Comparison of ENCODE assay signal across 13 cellular contexts in genomic region chr4:185318679-185319078, GRCh38.
DNase-seq lines count a peak whose midpoint lies in the region; ATAC-seq lines count a peak whose summit lies in the region.
"Had no signal": no experiment of that assay in that cellular context is flagged by ENCODE, and none has a peak within 500 bp of the region (broad histone marks: within the 10 kb centered on the region; RNA-seq: fewer than 3 reads in every experiment).

No MANE protein-coding gene starts in this region.

- no peaks in the 10 kb centered on the region for H3K27me3 ChIP-seq in iPS-15b (ENCODE audit: control insufficient read depth, insufficient read depth, low read length)
- H3K27me3 ChIP-seq: MG63, SJCRH30, upper lobe of left lung had no signal

- no peaks in the 10 kb centered on the region for H3K36me3 ChIP-seq in iPS-15b (ENCODE audit: control insufficient read depth, insufficient read depth, low read length)
- H3K36me3 ChIP-seq: MG63 had no signal

- peaks cover 7% of the 10 kb centered on the region for H3K4me1 Mint-ChIP-seq in T-helper 2 cell treated with Interferon-gamma antibody and Interleukin-4, amounts not matched to agents 5 μg/mL and 100 μg/mL, for 36 hours (ENCODE audit: low read depth)

- peaks cover 7% of the 10 kb centered on the region for H3K4me1 ChIP-seq in iPS-15b (ENCODE audit: control insufficient read depth, insufficient read depth, low read length)
- H3K4me1 ChIP-seq: SJCRH30, upper lobe of left lung had no signal

- peak overlapping the region; percentile 12 for H3K27ac Mint-ChIP-seq in T-helper 2 cell treated with Interferon-gamma antibody and Interleukin-4, amounts not matched to agents 5 μg/mL and 100 μg/mL, for 36 hours

- no peaks in the 10 kb centered on the region for H3K27me3 Mint-ChIP-seq in T-helper 2 cell treated with Interferon-gamma antibody and Interleukin-4, amounts not matched to agents 5 μg/mL and 100 μg/mL, for 36 hours (ENCODE audit: low read depth)

- peaks cover 44% of the 10 kb centered on the region for H3K36me3 Mint-ChIP-seq in T-helper 2 cell treated with Interferon-gamma antibody and Interleukin-4, amounts not matched to agents 5 μg/mL and 100 μg/mL, for 36 hours (ENCODE audit: low read depth)

- no peak overlapping the region for H3K9ac ChIP-seq in iPS-15b (ENCODE audit: low read depth, low read length)

- peak overlapping the region; percentile 18 for H3K4me3 ChIP-seq in iPS-15b (ENCODE audit: low read depth, low read length)
- H3K4me3 ChIP-seq: coronary artery, MG63, SJCRH30, upper lobe of left lung had no signal

- H3K9me3 Mint-ChIP-seq in T-helper 2 cell treated with Interferon-gamma antibody and Interleukin-4, amounts not matched to agents 5 μg/mL and 100 μg/mL, for 36 hours: no peaks in the 10 kb centered on the region

- peaks cover 1% of the 10 kb centered on the region for H3K9me3 ChIP-seq in iPS-15b (ENCODE audit: control insufficient read depth, insufficient read depth, low read length)
- H3K9me3 ChIP-seq: MG63, SJCRH30, upper lobe of left lung had no signal

- peak; percentile 61 for DNase-seq in DMS53 treated with DMSO at 0.1 percent for 48 hours (lab: John Stamatoyannopoulos, UW; ENCODE audit: unreplicated experiment)
- DNase-seq in HT1080 (ENCODE audit: low read depth): peak; percentile 47
- no peak for DNase-seq in T-helper 2 cell treated with Interferon-gamma antibody and Interleukin-4, amounts not matched to agents 5 μg/mL and 100 μg/mL, for 36 hours (ENCODE audit: low spot score)
- no peak for DNase-seq in NCI-H2196 treated with DMSO at 0.1 percent for 48 hours (lab: John Stamatoyannopoulos, UW; ENCODE audit: unreplicated experiment)
- DNase-seq in stimulated activated CD8-positive, alpha-beta memory T cell treated with anti-CD3 and anti-CD28 coated beads, Interleukin-4, amount 100 ng/mL, for 48 hours: no peak
- DNase-seq: activated CD8-positive, alpha-beta memory T cell treated with anti-CD3 and anti-CD28 coated beads, Interleukin-2, amount 50 U/mL, for 48 hours; MG63; SJCRH30; upper lobe of left lung had no signal

- ATAC-seq in GM18861 (IDR thresholded peaks at IDR 0.05; ENCODE audit: unreplicated experiment): no peak
- ATAC-seq in GM18519 (IDR thresholded peaks at IDR 0.05; ENCODE audit: low FRiP score, unreplicated experiment): no peak

- no peak overlapping the region for H3K4me3 Mint-ChIP-seq in T-helper 2 cell treated with Interferon-gamma antibody and Interleukin-4, amounts not matched to agents 5 μg/mL and 100 μg/mL, for 36 hours

Comparison
In these comparisons a context has a peak if more than half of its experiments do, and no peak if none do; other contexts are left out.
1. DNase-seq: peak in DMS53 treated with DMSO at 0.1 percent for 48 hours (single experiment) and HT1080 (single experiment); none in T-helper 2 cell treated with Interferon-gamma antibody and Interleukin-4, amounts not matched to agents 5 μg/mL and 100 μg/mL, for 36 hours (single experiment), NCI-H2196 treated with DMSO at 0.1 percent for 48 hours (single experiment) and stimulated activated CD8-positive, alpha-beta memory T cell treated with anti-CD3 and anti-CD28 coated beads, Interleukin-4, amount 100 ng/mL, for 48 hours (single experiment).